In the genomic region with DNA sequence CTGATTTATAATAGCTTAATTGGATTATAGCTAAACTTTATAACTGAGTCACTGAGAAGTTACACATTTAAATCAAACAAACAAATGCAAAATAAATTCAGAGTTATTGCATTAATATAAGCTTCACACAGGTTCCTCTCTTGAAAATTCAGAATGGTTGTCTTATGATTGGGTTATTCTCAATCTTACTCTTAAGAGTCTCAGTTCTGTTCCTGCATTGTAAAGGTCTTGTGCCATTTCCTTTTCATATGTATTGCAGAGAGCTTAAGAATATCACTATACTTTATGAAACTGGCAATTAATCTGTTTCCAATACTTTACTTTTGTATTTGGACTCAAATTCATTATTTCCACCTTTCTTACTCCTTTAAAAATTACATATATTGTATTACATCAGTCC, we compare ENCODE assay signal across 15 cellular contexts.
DNase-seq lines count a peak whose midpoint lies in the region; ATAC-seq lines count a peak whose summit lies in the region.
"Had no signal": no experiment of that assay in that cellular context is flagged by ENCODE, and none has a peak within 500 bp of the region (broad histone marks: within the 10 kb centered on the region; RNA-seq: fewer than 3 reads in every experiment).

No MANE protein-coding gene starts in this region.

- H3K27ac ChIP-seq in right cardiac atrium (ENCODE audit: low read length): no peak overlapping the region
- H3K27ac ChIP-seq: adrenal gland had no signal

- H3K36me3 ChIP-seq in neuron (ENCODE audit: insufficient read depth, low read length): no peaks in the 10 kb centered on the region
- H3K36me3 ChIP-seq: adrenal gland had no signal

- ATAC-seq in GM19035 (IDR thresholded peaks at IDR 0.05; ENCODE audit: unreplicated experiment) (peak; percentile 82), GM21825 (IDR thresholded peaks at IDR 0.05; ENCODE audit: unreplicated experiment) (peak; percentile 77), HG03097 (IDR thresholded peaks at IDR 0.05; ENCODE audit: low FRiP score, unreplicated experiment) (peak; percentile 74), right cardiac atrium (no peak)
- ATAC-seq in activated naive CD4-positive, alpha-beta T cell treated with anti-CD3 and anti-CD28 coated beads, Interleukin-2, amount 50 U/mL, for 72 hours: no peak
- ATAC-seq: activated CD8-positive, alpha-beta memory T cell treated with anti-CD3 and anti-CD28 coated beads, Interleukin-2, amount 10 ng/mL, durations not matched to agents 7 days and 5 days; mucosa of descending colon had no signal

- no peak overlapping the region for H3K27ac Mint-ChIP-seq in activated naive CD4-positive, alpha-beta T cell treated with anti-CD3 and anti-CD28 coated beads, Interleukin-2, amount 50 U/mL, for 72 hours
- H3K27ac Mint-ChIP-seq: activated CD8-positive, alpha-beta memory T cell treated with anti-CD3 and anti-CD28 coated beads, Interleukin-2, amount 10 ng/mL, durations not matched to agents 7 days and 5 days; CD14-positive monocyte; immature natural killer cell had no signal

- no peaks in the 10 kb centered on the region for H3K27me3 ChIP-seq in neuron (ENCODE audit: insufficient read depth, low read length)
- no peaks in the 10 kb centered on the region for H3K27me3 ChIP-seq in right cardiac atrium (ENCODE audit: control insufficient read depth, insufficient read depth)
- H3K27me3 ChIP-seq: adrenal gland had no signal

- H3K4me1 ChIP-seq in neuron (ENCODE audit: insufficient read depth, low read length) (no peaks in the 10 kb centered on the region), right cardiac atrium (ENCODE audit: control insufficient read depth, insufficient read depth, low read length) (no peaks in the 10 kb centered on the region)
- H3K4me1 ChIP-seq: adrenal gland had no signal

- no peak for DNase-seq in activated naive CD4-positive, alpha-beta T cell treated with anti-CD3 and anti-CD28 coated beads, Interleukin-2, amount 50 U/mL, for 72 hours (ENCODE audit: low spot score in 2 of 2)
- DNase-seq in right cardiac atrium: no peak
- DNase-seq in T1000 (lab: John Stamatoyannopoulos, UW): no peak
- DNase-seq: activated CD8-positive, alpha-beta memory T cell treated with anti-CD3 and anti-CD28 coated beads, Interleukin-2, amount 10 ng/mL, durations not matched to agents 7 days and 5 days; adrenal gland; GOT3; immature natural killer cell; mucosa of descending colon; NCI-H1092 treated with DMSO at 0.1 percent for 48 hours; NCI-H524 treated with DMSO at 0.1 percent for 48 hours had no signal

- H3K9me3 ChIP-seq in neuron (ENCODE audit: low read length): no peaks in the 10 kb centered on the region
- no peaks in the 10 kb centered on the region for H3K9me3 ChIP-seq in right cardiac atrium (ENCODE audit: control insufficient read depth, low read length)
- H3K9me3 ChIP-seq: mucosa of descending colon had no signal

- no peak overlapping the region for H3K4me3 ChIP-seq in neuron (ENCODE audit: low read length)
- no peak overlapping the region for H3K4me3 ChIP-seq in right cardiac atrium (ENCODE audit: low read length)
- H3K4me3 ChIP-seq: adrenal gland, mucosa of descending colon had no signal

- peaks cover under 1 to 6% of the 10 kb centered on the region in 2 donors for H3K9me3 Mint-ChIP-seq in activated naive CD4-positive, alpha-beta T cell treated with anti-CD3 and anti-CD28 coated beads, Interleukin-2, amount 50 U/mL, for 72 hours
- H3K9me3 Mint-ChIP-seq: CD14-positive monocyte had no signal

- H2AFZ ChIP-seq in neuron (ENCODE audit: low read depth, low read length): peak overlapping the region; percentile 81

- H3K36me3 Mint-ChIP-seq in activated naive CD4-positive, alpha-beta T cell treated with anti-CD3 and anti-CD28 coated beads, Interleukin-2, amount 50 U/mL, for 72 hours: no peaks in the 10 kb centered on the region
- H3K36me3 Mint-ChIP-seq: activated CD8-positive, alpha-beta memory T cell treated with anti-CD3 and anti-CD28 coated beads, Interleukin-2, amount 10 ng/mL, durations not matched to agents 7 days and 5 days; CD14-positive monocyte; immature natural killer cell had no signal

- intact Hi-C loops in right cardiac atrium (cut with DNase I): no loop called here

Comparison
In these comparisons a context has a peak if more than half of its experiments do, and no peak if none do; other contexts are left out.
1. ATAC-seq: peak in GM19035 (single experiment), GM21825 (single experiment) and HG03097 (single experiment); none in activated naive CD4-positive, alpha-beta T cell treated with anti-CD3 and anti-CD28 coated beads, Interleukin-2, amount 50 U/mL, for 72 hours (0 of 2) and right cardiac atrium (0 of 2).